8 cellular contexts compared by ENCODE assay signal in genomic region chr14:56580317-56580711, GRCh38. TPM values are rescaled to one million over a fixed set of nuclear protein-coding genes. Genes with fewer than 3 reads are reported as not detected.
A peak's percentile ranks its signal among the peaks of the same experiment; 100 is the strongest.
DNase-seq lines count a peak whose midpoint lies in the region; ATAC-seq and TF ChIP-seq lines count a peak whose summit lies in the region.

No MANE protein-coding gene starts in this region.

- H3K36me3 Mint-ChIP-seq in activated naive CD8-positive, alpha-beta T cell treated with anti-CD3 and anti-CD28 coated beads, Interleukin-2, amount 10 ng/mL, durations not matched to agents 7 days and 5 days = peaks cover 2% of the 10 kb centered on the region

- H3K27me3 ChIP-seq in vagina = no peaks in the 10 kb centered on the region

- TF ChIP-seq POLR2A in lower leg skin (IDR thresholded peaks at IDR 0.05) (no peak), vagina (IDR thresholded peaks at IDR 0.05) (no peak)

- intact Hi-C loops in lower leg skin (cut with DNase I; ENCODE audit: low total_unique reads) = no loop called here
- intact Hi-C loops in vagina (cut with DNase I) = no loop called here

- peak overlapping the region; percentile 86 for H3K27ac Mint-ChIP-seq in activated naive CD8-positive, alpha-beta T cell treated with anti-CD3 and anti-CD28 coated beads, Interleukin-2, amount 10 ng/mL, durations not matched to agents 7 days and 5 days

- peaks cover 27% of the 10 kb centered on the region for H3K4me1 Mint-ChIP-seq in activated naive CD8-positive, alpha-beta T cell treated with anti-CD3 and anti-CD28 coated beads, Interleukin-2, amount 10 ng/mL, durations not matched to agents 7 days and 5 days

- H3K27ac ChIP-seq in vagina = peak overlapping the region; percentile 76

- no peaks in the 10 kb centered on the region for H3K9me3 ChIP-seq in vagina

- no peaks in the 10 kb centered on the region for H3K27me3 Mint-ChIP-seq in activated naive CD8-positive, alpha-beta T cell treated with anti-CD3 and anti-CD28 coated beads, Interleukin-2, amount 10 ng/mL, durations not matched to agents 7 days and 5 days

- peaks cover 36% of the 10 kb centered on the region for H3K4me1 ChIP-seq in vagina

- WGBS in lower leg skin, 2 donors = 3 to 7% methylated on average over 6 of the region's 6 CpGs

- ATAC-seq in HG03354 (IDR thresholded peaks at IDR 0.05; ENCODE audit: poor library complexity, severe bottlenecking, unreplicated experiment) = peak; percentile 15
- no peak for ATAC-seq in activated naive CD8-positive, alpha-beta T cell treated with anti-CD3 and anti-CD28 coated beads, Interleukin-2, amount 10 ng/mL, durations not matched to agents 7 days and 5 days (ENCODE audit: low read depth)

- H3K4me3 Mint-ChIP-seq in activated naive CD8-positive, alpha-beta T cell treated with anti-CD3 and anti-CD28 coated beads, Interleukin-2, amount 10 ng/mL, durations not matched to agents 7 days and 5 days = peak overlapping the region; percentile 94

- peak overlapping the region; percentile 96 for H3K4me3 ChIP-seq in lower leg skin (ENCODE audit: low read depth, poor library complexity, severe bottlenecking)
- H3K4me3 ChIP-seq in vagina = peak overlapping the region; percentile 86 to 97

- H3K9me3 Mint-ChIP-seq in activated naive CD8-positive, alpha-beta T cell treated with anti-CD3 and anti-CD28 coated beads, Interleukin-2, amount 10 ng/mL, durations not matched to agents 7 days and 5 days = no peaks in the 10 kb centered on the region

- in situ Hi-C loops in Caki2 (cut with HindIII; ENCODE audit: low pct_unique_long_range_greater_than_20kb, low sequenced_read_pairs) = no loop called here

- H3K36me3 ChIP-seq in vagina = no peaks in the 10 kb centered on the region

- DNase-seq in Caki2 (ENCODE audit: low read depth) = peak; percentile 5
- DNase-seq in activated naive CD8-positive, alpha-beta T cell treated with anti-CD3 and anti-CD28 coated beads, Interleukin-2, amount 10 ng/mL, durations not matched to agents 7 days and 5 days = no peak
- no peak for DNase-seq in lower leg skin (ENCODE audit: low spot score in 2 of 2)
- no peak for DNase-seq in vagina (ENCODE audit: extremely low spot score in 2 of 2)
- DNase-seq in stimulated activated CD4-positive, alpha-beta T cell treated with anti-CD3 and anti-CD28 coated beads, Interleukin-1b, Interleukin-23, amount 100 ng/mL, for 48 hours = no peak
- no peak for DNase-seq in pons (ENCODE audit: low spot score)
- DNase-seq in GM10266 (ENCODE audit: extremely low spot score) = no peak

- TF ChIP-seq CTCF in lower leg skin (IDR thresholded peaks at IDR 0.05) (no peak), vagina (IDR thresholded peaks at IDR 0.05) (no peak), GM10266 (IDR thresholded peaks at IDR 0.05; ENCODE audit: control insufficient read depth, insufficient read depth, low read depth, missing control alignments) (no peak)

- POLR2A ChIA-PET in activated naive CD8-positive, alpha-beta T cell treated with anti-CD3 and anti-CD28 coated beads, Interleukin-2, amount 10 ng/mL, durations not matched to agents 7 days and 5 days (lab: Charles Lee) = interaction anchor here (1.0 to 1.3 kb wide), 2 partner anchors 10 to 22 kb away, joined by 3 to 7 read pairs; no protein-coding TSS in a partner anchor

RNA-seq across cellular contexts. Expression of gene TMEM260, which starts 0.7 kb away (rescaled TPM):
- total RNA-seq in Caki2 (2014; rRNA removed; shearing (Covaris generic); ENCODE audit: low replicate concordance) = 3.4 and 7.6 TPM in 2 replicates
- 10 to 100 TPM; 23.4 to 26.5 TPM for total RNA-seq in activated naive CD8-positive, alpha-beta T cell treated with anti-CD3 and anti-CD28 coated beads, Interleukin-2, amount 10 ng/mL, durations not matched to agents 7 days and 5 days
- total RNA-seq in lower leg skin = 10 to 100 TPM; 11.9 to 33.9 (median 22.1) TPM
- 13.3 TPM for total RNA-seq in vagina
